ENCODE assay signal across 34 cellular contexts in genomic region chr17:69921046-69921445, GRCh38.
"Had no signal": no experiment of that assay in that cellular context is flagged by ENCODE, and none has a peak within 500 bp of the region (broad histone marks: within the 10 kb centered on the region; RNA-seq: fewer than 3 reads in every experiment).

No MANE protein-coding gene starts in this region.

- H3K4me3 ChIP-seq: ascending aorta had no signal

- DNase-seq: activated B cell treated with CpG ODN at 0.5 μM for 24 hours; activated CD4-positive, alpha-beta memory T cell treated with anti-CD3 and anti-CD28 coated beads, Interleukin-2, amount 10 ng/mL, durations not matched to agents 7 days and 5 days; activated CD4-positive, alpha-beta T cell treated with anti-CD3 and anti-CD28 coated beads for 4 hours; activated CD4-positive, alpha-beta T cell treated with anti-CD3 and anti-CD28 coated beads, Interleukin-2, amount 10 ng/mL, durations not matched to agents 7 days and 5 days; activated CD4-positive, alpha-beta T cell treated with anti-CD3 and anti-CD28 coated beads, Interleukin-2, amount 50 U/mL, for 48 hours; activated CD4-positive, CD25-positive, alpha-beta regulatory T cell treated with anti-CD3 and anti-CD28 coated beads, Interleukin-2, amount 50 U/mL, for 72 hours; activated CD8-positive, alpha-beta memory T cell treated with anti-CD3 and anti-CD28 coated beads for 24 hours; activated CD8-positive, alpha-beta memory T cell treated with anti-CD3 and anti-CD28 coated beads, Interleukin-2, amount 10 ng/mL, durations not matched to agents 7 days and 5 days; activated CD8-positive, alpha-beta memory T cell treated with anti-CD3 and anti-CD28 coated beads, Interleukin-2, amount 50 U/mL, for 48 hours; activated CD8-positive, alpha-beta T cell treated with anti-CD3 and anti-CD28 coated beads, Interleukin-2, amount 10 ng/mL, durations not matched to agents 7 days and 5 days; activated effector memory CD4-positive, alpha-beta T cell treated with Interleukin-2 at 50 U/mL for 16 hours; activated gamma-delta T cell; activated naive CD4-positive, alpha-beta T cell treated with anti-CD3 and anti-CD28 coated beads, Interleukin-2, amount 10 ng/mL, durations not matched to agents 7 days and 5 days; activated naive CD4-positive, alpha-beta T cell treated with Interleukin-2 at 50 U/mL for 16 hours; activated naive CD8-positive, alpha-beta T cell treated with anti-CD3 and anti-CD28 coated beads, Interleukin-2, amount 10 ng/mL, durations not matched to agents 7 days and 5 days; activated naive CD8-positive, alpha-beta T cell treated with anti-CD3 and anti-CD28 coated beads, Interleukin-2, amount 50 U/mL, for 24 hours; activated T-cell treated with anti-CD3 and anti-CD28 coated beads, Interleukin-2, amount 50 U/mL, for 24 hours; activated T-cell treated with anti-CD3 and anti-CD28 coated beads, Interleukin-2, amount 50 U/mL, for 48 hours; amygdala; anterior cingulate cortex; central memory CD4-positive, alpha-beta T cell; cerebellar nuclear complex; T-helper 1 cell; T-helper 2 cell; T-helper 9 cell had no signal

- H3K27me3 ChIP-seq: ascending aorta had no signal

- H3K9me3 Mint-ChIP-seq: activated B cell treated with CpG ODN at 0.5 μM for 24 hours; activated CD4-positive, alpha-beta memory T cell treated with anti-CD3 and anti-CD28 coated beads, Interleukin-2, amount 10 ng/mL, durations not matched to agents 7 days and 5 days; activated CD4-positive, alpha-beta T cell treated with anti-CD3 and anti-CD28 coated beads, Interleukin-2, amount 10 ng/mL, durations not matched to agents 7 days and 5 days; activated T-cell treated with anti-CD3 and anti-CD28 coated beads, Interleukin-2, amount 50 U/mL, for 24 hours had no signal

- H3K27ac Mint-ChIP-seq: activated B cell treated with CpG ODN at 0.5 μM for 24 hours; activated CD4-positive, alpha-beta memory T cell treated with anti-CD3 and anti-CD28 coated beads, Interleukin-2, amount 10 ng/mL, durations not matched to agents 7 days and 5 days; activated CD4-positive, alpha-beta T cell treated with anti-CD3 and anti-CD28 coated beads, Interleukin-2, amount 10 ng/mL, durations not matched to agents 7 days and 5 days; activated CD8-positive, alpha-beta memory T cell treated with anti-CD3 and anti-CD28 coated beads, Interleukin-2, amount 10 ng/mL, durations not matched to agents 7 days and 5 days; activated CD8-positive, alpha-beta T cell treated with anti-CD3 and anti-CD28 coated beads, Interleukin-2, amount 10 ng/mL, durations not matched to agents 7 days and 5 days; activated naive CD4-positive, alpha-beta T cell treated with anti-CD3 and anti-CD28 coated beads, Interleukin-2, amount 10 ng/mL, durations not matched to agents 7 days and 5 days; activated naive CD4-positive, alpha-beta T cell treated with anti-CD3 and anti-CD28 coated beads, Interleukin-2, amount 50 U/mL, for 24 hours; activated naive CD8-positive, alpha-beta T cell; activated naive CD8-positive, alpha-beta T cell treated with anti-CD3 and anti-CD28 coated beads, Interleukin-2, amount 10 ng/mL, durations not matched to agents 7 days and 5 days; activated naive CD8-positive, alpha-beta T cell treated with anti-CD3 and anti-CD28 coated beads, Interleukin-2, amount 50 U/mL, for 24 hours; activated T-cell treated with anti-CD3 and anti-CD28 coated beads, Interleukin-2, amount 50 U/mL, for 24 hours; activated T-helper 2 cell treated with anti-CD3 and anti-CD28 coated beads, Interferon-gamma antibody, Interleukin-2, Interleukin-4, amounts not matched to agents 10 μg/mL and 5 μg/mL and 100 μg/mL, durations not matched to agents 14 hours and 24 hours and 36 hours; brain; T-helper 1 cell treated with Interleukin-12 subunit alpha and Interleukin-12 subunit beta and Interleukin-4 antibody, amounts not matched to agents 30 μg/mL and 1 μg/mL, for 36 hours; T-helper 2 cell treated with Interferon-gamma antibody and Interleukin-4, amounts not matched to agents 5 μg/mL and 100 μg/mL, for 36 hours had no signal

- H3K36me3 Mint-ChIP-seq: activated CD8-positive, alpha-beta memory T cell treated with anti-CD3 and anti-CD28 coated beads, Interleukin-2, amount 10 ng/mL, durations not matched to agents 7 days and 5 days; activated naive CD4-positive, alpha-beta T cell treated with anti-CD3 and anti-CD28 coated beads, Interleukin-2, amount 10 ng/mL, durations not matched to agents 7 days and 5 days; activated naive CD4-positive, alpha-beta T cell treated with anti-CD3 and anti-CD28 coated beads, Interleukin-2, amount 50 U/mL, for 24 hours; activated naive CD8-positive, alpha-beta T cell; activated naive CD8-positive, alpha-beta T cell treated with anti-CD3 and anti-CD28 coated beads, Interleukin-2, amount 10 ng/mL, durations not matched to agents 7 days and 5 days; brain had no signal

- ATAC-seq: activated CD8-positive, alpha-beta memory T cell treated with anti-CD3 and anti-CD28 coated beads, Interleukin-2, amount 10 ng/mL, durations not matched to agents 7 days and 5 days; activated CD8-positive, alpha-beta T cell treated with anti-CD3 and anti-CD28 coated beads, Interleukin-2, amount 10 ng/mL, durations not matched to agents 7 days and 5 days; activated naive CD8-positive, alpha-beta T cell treated with anti-CD3 and anti-CD28 coated beads, Interleukin-2, amount 50 U/mL, for 24 hours had no signal

- FAIRE-seq: TTC549 had no signal

- H3K27me3 Mint-ChIP-seq: activated B cell treated with CpG ODN at 0.5 μM for 24 hours; activated CD4-positive, alpha-beta memory T cell treated with anti-CD3 and anti-CD28 coated beads, Interleukin-2, amount 10 ng/mL, durations not matched to agents 7 days and 5 days; activated CD4-positive, alpha-beta T cell treated with anti-CD3 and anti-CD28 coated beads, Interleukin-2, amount 10 ng/mL, durations not matched to agents 7 days and 5 days; activated CD8-positive, alpha-beta memory T cell treated with anti-CD3 and anti-CD28 coated beads, Interleukin-2, amount 10 ng/mL, durations not matched to agents 7 days and 5 days; activated naive CD4-positive, alpha-beta T cell treated with anti-CD3 and anti-CD28 coated beads, Interleukin-2, amount 10 ng/mL, durations not matched to agents 7 days and 5 days; activated naive CD4-positive, alpha-beta T cell treated with anti-CD3 and anti-CD28 coated beads, Interleukin-2, amount 50 U/mL, for 24 hours; activated naive CD8-positive, alpha-beta T cell; activated naive CD8-positive, alpha-beta T cell treated with anti-CD3 and anti-CD28 coated beads, Interleukin-2, amount 10 ng/mL, durations not matched to agents 7 days and 5 days; activated naive CD8-positive, alpha-beta T cell treated with anti-CD3 and anti-CD28 coated beads, Interleukin-2, amount 50 U/mL, for 24 hours; activated T-cell treated with anti-CD3 and anti-CD28 coated beads, Interleukin-2, amount 50 U/mL, for 24 hours; brain had no signal

- H3K4me1 ChIP-seq: ascending aorta had no signal

- H3K27ac ChIP-seq: ascending aorta, VCaP had no signal

- H3K4me3 Mint-ChIP-seq: activated B cell treated with CpG ODN at 0.5 μM for 24 hours; activated CD4-positive, alpha-beta memory T cell treated with anti-CD3 and anti-CD28 coated beads, Interleukin-2, amount 10 ng/mL, durations not matched to agents 7 days and 5 days; activated CD4-positive, alpha-beta T cell treated with anti-CD3 and anti-CD28 coated beads, Interleukin-2, amount 10 ng/mL, durations not matched to agents 7 days and 5 days; activated CD8-positive, alpha-beta memory T cell treated with anti-CD3 and anti-CD28 coated beads, Interleukin-2, amount 10 ng/mL, durations not matched to agents 7 days and 5 days; activated CD8-positive, alpha-beta T cell treated with anti-CD3 and anti-CD28 coated beads, Interleukin-2, amount 10 ng/mL, durations not matched to agents 7 days and 5 days; activated naive CD4-positive, alpha-beta T cell treated with anti-CD3 and anti-CD28 coated beads, Interleukin-2, amount 10 ng/mL, durations not matched to agents 7 days and 5 days; activated naive CD4-positive, alpha-beta T cell treated with anti-CD3 and anti-CD28 coated beads, Interleukin-2, amount 50 U/mL, for 24 hours; activated naive CD8-positive, alpha-beta T cell; activated naive CD8-positive, alpha-beta T cell treated with anti-CD3 and anti-CD28 coated beads, Interleukin-2, amount 10 ng/mL, durations not matched to agents 7 days and 5 days; activated naive CD8-positive, alpha-beta T cell treated with anti-CD3 and anti-CD28 coated beads, Interleukin-2, amount 50 U/mL, for 24 hours; activated T-cell treated with anti-CD3 and anti-CD28 coated beads, Interleukin-2, amount 50 U/mL, for 24 hours; brain; T-helper 1 cell treated with Interleukin-12 subunit alpha and Interleukin-12 subunit beta and Interleukin-4 antibody, amounts not matched to agents 30 μg/mL and 1 μg/mL, for 36 hours; T-helper 2 cell treated with Interferon-gamma antibody and Interleukin-4, amounts not matched to agents 5 μg/mL and 100 μg/mL, for 36 hours had no signal

- H3K9me3 ChIP-seq: ascending aorta had no signal

- H3K4me1 Mint-ChIP-seq: activated B cell treated with CpG ODN at 0.5 μM for 24 hours; activated CD4-positive, alpha-beta memory T cell treated with anti-CD3 and anti-CD28 coated beads, Interleukin-2, amount 10 ng/mL, durations not matched to agents 7 days and 5 days; activated CD4-positive, alpha-beta T cell treated with anti-CD3 and anti-CD28 coated beads, Interleukin-2, amount 10 ng/mL, durations not matched to agents 7 days and 5 days; activated CD8-positive, alpha-beta memory T cell treated with anti-CD3 and anti-CD28 coated beads, Interleukin-2, amount 10 ng/mL, durations not matched to agents 7 days and 5 days; activated naive CD4-positive, alpha-beta T cell treated with anti-CD3 and anti-CD28 coated beads, Interleukin-2, amount 10 ng/mL, durations not matched to agents 7 days and 5 days; activated naive CD4-positive, alpha-beta T cell treated with anti-CD3 and anti-CD28 coated beads, Interleukin-2, amount 50 U/mL, for 24 hours; activated naive CD8-positive, alpha-beta T cell treated with anti-CD3 and anti-CD28 coated beads, Interleukin-2, amount 10 ng/mL, durations not matched to agents 7 days and 5 days; activated naive CD8-positive, alpha-beta T cell treated with anti-CD3 and anti-CD28 coated beads, Interleukin-2, amount 50 U/mL, for 24 hours; brain had no signal

- H3K36me3 ChIP-seq: ascending aorta had no signal
